ENCODE assay signal across 27 cellular contexts in genomic region chr18:4233468-4233867, GRCh38.
"Had no signal": no experiment of that assay in that cellular context is flagged by ENCODE, and none has a peak within 500 bp of the region (broad histone marks: within the 10 kb centered on the region; RNA-seq: fewer than 3 reads in every experiment).

No MANE protein-coding gene starts in this region.

- ATAC-seq: activated CD8-positive, alpha-beta T cell treated with anti-CD3 and anti-CD28 coated beads, Interleukin-2, amount 10 ng/mL, durations not matched to agents 7 days and 5 days; SK-N-SH treated with all-trans-retinoic acid at 6 μM for 48 hours had no signal

- H3K9me3 ChIP-seq: Peyer's patch, SJCRH30 had no signal

- H3K36me3 ChIP-seq: breast epithelium, Peyer's patch, SJCRH30 had no signal

- H3K27ac Mint-ChIP-seq: activated CD8-positive, alpha-beta T cell treated with anti-CD3 and anti-CD28 coated beads, Interleukin-2, amount 10 ng/mL, durations not matched to agents 7 days and 5 days; activated naive CD4-positive, alpha-beta T cell treated with anti-CD3 and anti-CD28 coated beads, Interleukin-2, amount 50 U/mL, for 24 hours; T-helper 2 cell treated with Interferon-gamma antibody and Interleukin-4, amounts not matched to agents 5 μg/mL and 100 μg/mL, for 36 hours had no signal

- H3K4me1 Mint-ChIP-seq: activated naive CD4-positive, alpha-beta T cell treated with anti-CD3 and anti-CD28 coated beads, Interleukin-2, amount 50 U/mL, for 24 hours had no signal

- H3K27ac ChIP-seq: breast epithelium, Peyer's patch, RWPE1, SJCRH30 had no signal

- H3K36me3 Mint-ChIP-seq: activated naive CD4-positive, alpha-beta T cell treated with anti-CD3 and anti-CD28 coated beads, Interleukin-2, amount 50 U/mL, for 24 hours had no signal

- H3K4me3 Mint-ChIP-seq: activated CD8-positive, alpha-beta T cell treated with anti-CD3 and anti-CD28 coated beads, Interleukin-2, amount 10 ng/mL, durations not matched to agents 7 days and 5 days; activated naive CD4-positive, alpha-beta T cell treated with anti-CD3 and anti-CD28 coated beads, Interleukin-2, amount 50 U/mL, for 24 hours; T-helper 2 cell treated with Interferon-gamma antibody and Interleukin-4, amounts not matched to agents 5 μg/mL and 100 μg/mL, for 36 hours had no signal

- H3K4me3 ChIP-seq: breast epithelium, Peyer's patch, SJCRH30 had no signal

- H3K4me1 ChIP-seq: breast epithelium, Peyer's patch, SJCRH30 had no signal

- H3K27me3 ChIP-seq: breast epithelium, Peyer's patch, SJCRH30 had no signal

- H3K27me3 Mint-ChIP-seq: activated naive CD4-positive, alpha-beta T cell treated with anti-CD3 and anti-CD28 coated beads, Interleukin-2, amount 50 U/mL, for 24 hours had no signal

- DNase-seq: activated CD4-positive, alpha-beta T cell treated with anti-CD3 and anti-CD28 coated beads for 48 hours; activated CD4-positive, alpha-beta T cell treated with anti-CD3 and anti-CD28 coated beads, Interleukin-2, amount 50 U/mL, for 4 hours; activated CD4-positive, CD25-positive, alpha-beta regulatory T cell treated with anti-CD3 and anti-CD28 coated beads, Interleukin-2, amount 50 U/mL, for 72 hours; activated CD8-positive, alpha-beta memory T cell treated with anti-CD3 and anti-CD28 coated beads, Interleukin-2, amount 50 U/mL, for 48 hours; activated CD8-positive, alpha-beta T cell treated with anti-CD3 and anti-CD28 coated beads, Interleukin-2, amount 10 ng/mL, durations not matched to agents 7 days and 5 days; activated effector memory CD4-positive, alpha-beta T cell treated with Interleukin-2 at 50 U/mL for 16 hours; activated naive CD4-positive, alpha-beta T cell; activated T-cell treated with anti-CD3 and anti-CD28 coated beads, Interleukin-2, amount 50 U/mL, for 1 hour; aorta; caudate nucleus; NCI-H1048; NCI-H146; NCI-H187 treated with DMSO at 0.1 percent for 48 hours; NCI-H2171; NCI-H2227 treated with DMSO at 0.1 percent for 48 hours; NCI-H524 treated with DMSO at 0.1 percent for 48 hours; NCI-H82; NK-92 treated with Interleukin-12 subunit alpha and Interleukin-12 subunit beta, amount 100 ng/mL, for 24 hours; Peyer's patch; Right ventricle myocardium superior; SJCRH30; SW 1271 had no signal
